21 cellular contexts compared by ENCODE assay signal in the genomic region with DNA sequence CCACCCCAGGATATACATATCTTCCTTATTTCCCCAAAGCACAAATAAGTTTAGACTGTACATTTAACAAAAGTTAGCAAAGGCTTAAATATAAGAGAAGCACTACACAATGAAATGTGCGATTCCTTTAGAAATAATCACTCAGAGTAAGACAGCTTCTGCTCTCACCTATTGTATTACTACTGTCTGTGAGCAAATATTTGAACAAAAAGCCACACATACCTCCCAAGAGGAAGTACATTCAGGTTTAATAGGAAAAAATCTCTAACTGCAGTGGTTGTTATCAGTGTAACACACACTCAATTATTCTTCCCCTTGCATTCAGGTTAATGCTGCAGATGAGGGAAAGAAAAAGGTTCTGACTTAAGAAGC. TPM values are rescaled to one million over a fixed set of nuclear protein-coding genes. Genes with fewer than 3 reads are reported as not detected.
DNase-seq lines count a peak whose midpoint lies in the region; ATAC-seq and TF ChIP-seq lines count a peak whose summit lies in the region.
"Had no signal": no experiment of that assay in that cellular context is flagged by ENCODE, and none has a peak within 500 bp of the region (broad histone marks: within the 10 kb centered on the region; RNA-seq: fewer than 3 reads in every experiment).

No MANE protein-coding gene starts in this region.

- ATAC-seq in HG03039 (IDR thresholded peaks at IDR 0.05; ENCODE audit: unreplicated experiment) = no peak
- ATAC-seq: gastroesophageal sphincter, left cardiac atrium had no signal

- DNase-seq in CD14-positive monocyte (ENCODE audit: low spot score) (no peak), NCI-H2029 (lab: John Stamatoyannopoulos, UW) (peak; percentile 75), SKM-1 (lab: John Stamatoyannopoulos, UW; ENCODE audit: unreplicated experiment) (no peak), MG63 (no peak)
- DNase-seq: activated B cell treated with CpG ODN at 0.5 μM for 24 hours, DMS79, dorsolateral prefrontal cortex, left cardiac atrium, NCI-H1092 treated with DMSO at 0.1 percent for 48 hours, NCI-H2171, SW 1271 had no signal

- H3K27me3 ChIP-seq in MG63 = no peaks in the 10 kb centered on the region
- H3K27me3 ChIP-seq: breast epithelium, gastroesophageal sphincter, neural progenitor cell had no signal

- no peak overlapping the region for H3K4me3 ChIP-seq in MG63
- H3K4me3 ChIP-seq: breast epithelium, dorsolateral prefrontal cortex, gastroesophageal sphincter, neural progenitor cell had no signal

- H3K27ac Mint-ChIP-seq in CD14-positive monocyte = peak overlapping the region in 6 of 7 donors; percentile 44 to 91 (median 78)
- peak overlapping the region; percentile 41 for H3K27ac Mint-ChIP-seq in activated naive CD8-positive, alpha-beta T cell
- H3K27ac Mint-ChIP-seq: activated B cell treated with CpG ODN at 0.5 μM for 24 hours, B cell, neural progenitor cell had no signal

- no peaks in the 10 kb centered on the region for H3K27me3 Mint-ChIP-seq in CD14-positive monocyte (ENCODE audit: low read depth in 3 of 3)
- no peaks in the 10 kb centered on the region for H3K27me3 Mint-ChIP-seq in activated naive CD8-positive, alpha-beta T cell

- intact Hi-C loops in CD14-positive monocyte (cut with micrococcal nuclease) = no loop called here

- H3K36me3 ChIP-seq in MG63 = no peaks in the 10 kb centered on the region
- H3K36me3 ChIP-seq: breast epithelium, gastroesophageal sphincter, neural progenitor cell had no signal

- H3K4me3 Mint-ChIP-seq in CD14-positive monocyte = peak overlapping the region in 1 of 2 donors; percentile 72
- H3K4me3 Mint-ChIP-seq in activated naive CD8-positive, alpha-beta T cell = no peak overlapping the region
- H3K4me3 Mint-ChIP-seq: activated B cell treated with CpG ODN at 0.5 μM for 24 hours, B cell, neural progenitor cell had no signal

- peaks cover 70% of the 10 kb centered on the region for H3K4me1 Mint-ChIP-seq in CD14-positive monocyte
- H3K4me1 Mint-ChIP-seq in activated naive CD8-positive, alpha-beta T cell (ENCODE audit: low read depth) = peaks cover 39% of the 10 kb centered on the region
- H3K4me1 Mint-ChIP-seq: activated B cell treated with CpG ODN at 0.5 μM for 24 hours, B cell, neural progenitor cell had no signal

- H3K9me3 Mint-ChIP-seq in CD14-positive monocyte = peaks cover 13 to 30% (median 17%) of the 10 kb centered on the region in 7 donors
- peaks cover 24% of the 10 kb centered on the region for H3K9me3 Mint-ChIP-seq in activated naive CD8-positive, alpha-beta T cell (ENCODE audit: low read depth)

- no peaks in the 10 kb centered on the region for H3K9me3 ChIP-seq in MG63
- H3K9me3 ChIP-seq: breast epithelium had no signal

- H3K36me3 Mint-ChIP-seq in CD14-positive monocyte = peaks cover 7 to 22% of the 10 kb centered on the region in 2 donors
- H3K36me3 Mint-ChIP-seq in activated naive CD8-positive, alpha-beta T cell = peaks cover 32% of the 10 kb centered on the region
- H3K36me3 Mint-ChIP-seq: neural progenitor cell had no signal

- peak overlapping the region; percentile 75 for H3K27ac ChIP-seq in C4-2B
- H3K27ac ChIP-seq: breast epithelium, dorsolateral prefrontal cortex, gastroesophageal sphincter, KMS-11, neural progenitor cell had no signal

- TF ChIP-seq CTCF in C4-2B (conservative IDR thresholded peaks at IDR 0.05) (no peak), CD14-positive monocyte (IDR thresholded peaks at IDR 0.05) (no peak)

RNA-seq across cellular contexts. Expression of a gene that starts 13.4 kb away (rescaled TPM):
- polyA plus RNA-seq in CD14-positive monocyte = 100 to 1,000 TPM; 167 to 269 TPM
- total RNA-seq in MG63 (2014; rRNA removed; shearing (Covaris generic); ENCODE audit: low replicate concordance) = not detected in 2 replicates
- total RNA-seq: epithelial cell of proximal tubule, RPMI7951 had no signal

RNA-seq across cellular contexts. Expression of a gene that starts 51.6 kb away (rescaled TPM):
- polyA plus RNA-seq in CD14-positive monocyte = 10 to 100 TPM; 57.0 to 70.2 TPM
- not detected in 2 replicates for total RNA-seq in MG63 (2014; rRNA removed; shearing (Covaris generic); ENCODE audit: low replicate concordance)
- total RNA-seq: epithelial cell of proximal tubule had no signal
